Comparison of ENCODE assay signal across 28 cellular contexts in genomic region chr7:111927383-111928019, GRCh38.
"Had no signal": no experiment of that assay in that cellular context is flagged by ENCODE, and none has a peak within 500 bp of the region (broad histone marks: within the 10 kb centered on the region; RNA-seq: fewer than 3 reads in every experiment).

No MANE protein-coding gene starts in this region.

- ATAC-seq: esophagus mucosa; foreskin keratinocyte; gastroesophageal sphincter; heart left ventricle; left cardiac atrium; left lung; naive thymus-derived CD4-positive, alpha-beta T cell; right lobe of liver; stimulated activated naive CD8-positive, alpha-beta T cell treated with anti-CD3 and anti-CD28 coated beads, Interleukin-15, amount 100 ng/mL, for 72 hours had no signal

- H3K9me3 Mint-ChIP-seq: naive thymus-derived CD4-positive, alpha-beta T cell; stimulated activated naive CD8-positive, alpha-beta T cell treated with anti-CD3 and anti-CD28 coated beads, Interleukin-15, amount 100 ng/mL, for 72 hours had no signal

- H3K36me3 Mint-ChIP-seq: naive thymus-derived CD4-positive, alpha-beta T cell had no signal

- H3K79me2 ChIP-seq: hepatocyte, parathyroid adenoma had no signal

- H3K27me3 Mint-ChIP-seq: progenitor cell of endocrine pancreas had no signal

- H3K27ac Mint-ChIP-seq: mesothelial cell of epicardium; naive thymus-derived CD4-positive, alpha-beta T cell; nephron; neural progenitor cell; progenitor cell of endocrine pancreas; stimulated activated naive CD8-positive, alpha-beta T cell treated with anti-CD3 and anti-CD28 coated beads, Interleukin-15, amount 100 ng/mL, for 72 hours had no signal

- H3K4me3 ChIP-seq: dorsolateral prefrontal cortex, gastroesophageal sphincter, heart left ventricle, hepatocyte, left lung, neural progenitor cell, right lobe of liver, suprapubic skin had no signal

- H3K4me1 Mint-ChIP-seq: mesothelial cell of epicardium, nephron had no signal

- DNase-seq: cerebellar nuclear complex; dorsolateral prefrontal cortex; effector CD4-positive, alpha-beta T cell; foreskin keratinocyte; heart left ventricle; left cardiac atrium; left lung; mesenchymal stem cell; naive thymus-derived CD4-positive, alpha-beta T cell; right lobe of liver; small intestine; stimulated activated CD4-positive, alpha-beta T cell treated with anti-CD3 and anti-CD28 coated beads, Interleukin-15, amount 100 ng/mL, for 24 hours; stimulated activated CD4-positive, alpha-beta T cell treated with anti-CD3 and anti-CD28 coated beads, Interleukin-2, amount 100 ng/mL, for 48 hours; stimulated activated naive CD4-positive, alpha-beta T cell; stimulated activated naive CD8-positive, alpha-beta T cell treated with anti-CD3 and anti-CD28 coated beads, Interleukin-15, amount 100 ng/mL, for 72 hours; trophoblast cell had no signal

- FAIRE-seq: colon, islet of Langerhans, small intestine had no signal

- H3K4me1 ChIP-seq: gastroesophageal sphincter, left lung, parathyroid adenoma, right lobe of liver, suprapubic skin had no signal

- H3K4me3 Mint-ChIP-seq: mesothelial cell of epicardium; naive thymus-derived CD4-positive, alpha-beta T cell; nephron; neural progenitor cell; stimulated activated naive CD8-positive, alpha-beta T cell treated with anti-CD3 and anti-CD28 coated beads, Interleukin-15, amount 100 ng/mL, for 72 hours had no signal

- H3K9ac ChIP-seq: neural progenitor cell, parathyroid adenoma had no signal

- H3K27ac ChIP-seq: epithelial cell of prostate, foreskin keratinocyte, gastroesophageal sphincter, heart left ventricle, hepatocyte, left lung, neural progenitor cell, parathyroid adenoma, right lobe of liver, suprapubic skin had no signal

- H2AFZ ChIP-seq: hepatocyte, neural progenitor cell, parathyroid adenoma had no signal

- H3K36me3 ChIP-seq: gastroesophageal sphincter, left lung, neural progenitor cell, right lobe of liver, suprapubic skin had no signal

- H3K4me2 ChIP-seq: hepatocyte, neural progenitor cell had no signal

- H3K27me3 ChIP-seq: dorsolateral prefrontal cortex, foreskin keratinocyte, gastroesophageal sphincter, heart left ventricle, hepatocyte, left lung, neural progenitor cell, right lobe of liver, suprapubic skin had no signal

- H3K9me3 ChIP-seq: gastroesophageal sphincter, heart left ventricle, left lung, right lobe of liver, suprapubic skin had no signal
